In the genomic region with DNA sequence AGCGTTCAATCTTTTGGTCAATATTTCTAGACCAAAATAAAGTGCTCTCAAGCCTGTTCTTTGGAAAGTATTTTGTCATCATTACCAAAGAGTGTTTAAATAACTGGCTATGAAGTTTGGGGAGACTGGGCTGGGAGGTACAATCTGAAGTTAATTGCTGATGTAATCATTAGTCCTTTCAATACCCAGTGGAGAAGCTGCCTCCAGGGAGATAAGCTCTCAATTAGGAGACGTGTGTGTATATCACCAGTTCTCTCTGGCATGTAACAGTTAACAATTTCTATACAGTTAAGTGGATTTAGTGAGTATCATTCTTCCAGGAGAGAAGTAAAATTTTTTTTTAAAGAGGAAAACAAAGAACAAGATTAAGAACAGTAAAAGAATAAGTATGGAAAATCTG, we compare ENCODE assay signal across 13 cellular contexts.
A peak's percentile ranks its signal among the peaks of the same experiment; 100 is the strongest.
DNase-seq lines count a peak whose midpoint lies in the region; ATAC-seq and TF ChIP-seq lines count a peak whose summit lies in the region.
"Had no signal": no experiment of that assay in that cellular context is flagged by ENCODE, and none has a peak within 500 bp of the region (broad histone marks: within the 10 kb centered on the region; RNA-seq: fewer than 3 reads in every experiment).

No MANE protein-coding gene starts in this region.

- H3K9ac ChIP-seq in BLaER1 (no peak overlapping the region), rectal smooth muscle tissue (ENCODE audit: low read length) (peak overlapping the region; percentile 32)

- in situ Hi-C loops in astrocyte of the cerebellum (cut with HindIII; ENCODE audit: low sequenced_read_pairs) = no loop called here

- H3K36me3 ChIP-seq in BLaER1 (no peaks in the 10 kb centered on the region), rectal smooth muscle tissue (ENCODE audit: control insufficient read depth, insufficient read depth, low read length) (no peaks in the 10 kb centered on the region)

- peaks cover 0 to 2% of the 10 kb centered on the region in 2 donors for H3K4me1 Mint-ChIP-seq in effector memory CD8-positive, alpha-beta T cell (ENCODE audit: low read depth in 2 of 2)

- H3K27me3 Mint-ChIP-seq in effector memory CD8-positive, alpha-beta T cell = peaks cover 51 to 82% of the 10 kb centered on the region in 2 donors

- H3K4me2 ChIP-seq in BLaER1 = peak overlapping the region; percentile 58

- ATAC-seq in GM19023 (IDR thresholded peaks at IDR 0.05; ENCODE audit: unreplicated experiment) = no peak
- no peak for ATAC-seq in effector memory CD8-positive, alpha-beta T cell (replicated peaks)
- ATAC-seq: mucosa of descending colon had no signal

- H3K27me3 ChIP-seq in BLaER1 (peaks cover 78% of the 10 kb centered on the region), rectal smooth muscle tissue (ENCODE audit: control insufficient read depth, insufficient read depth, low read length) (no peaks in the 10 kb centered on the region)

- H3K4me1 ChIP-seq in BLaER1 = peaks cover 33% of the 10 kb centered on the region
- H3K4me1 ChIP-seq in rectal smooth muscle tissue (ENCODE audit: control insufficient read depth, insufficient read depth, low read length) = peaks cover 43% of the 10 kb centered on the region

- no peak for TF ChIP-seq CTCF in astrocyte of the cerebellum (IDR thresholded peaks at IDR 0.05; ENCODE audit: low read depth, low read length, missing control alignments)

- DNase-seq in astrocyte of the cerebellum (ENCODE audit: low read depth) (no peak), NCI-H2196 (lab: John Stamatoyannopoulos, UW; ENCODE audit: unreplicated experiment) (no peak), C1 segment of cervical spinal cord (lab: John Stamatoyannopoulos, UW) (no peak)
- DNase-seq in effector memory CD8-positive, alpha-beta T cell = no peak
- DNase-seq: activated CD4-positive, alpha-beta T cell treated with anti-CD3 and anti-CD28 coated beads, Interleukin-2, amount 10 ng/mL, durations not matched to agents 7 days and 5 days; activated naive CD4-positive, alpha-beta T cell treated with anti-CD3 and anti-CD28 coated beads for 36 hours; CD4-positive, alpha-beta memory T cell; mucosa of descending colon had no signal

- H3K4me3 ChIP-seq in BLaER1 (no peak overlapping the region), astrocyte of the cerebellum (ENCODE audit: low read depth, low read length) (peak overlapping the region; percentile 64), iPS-11a (ENCODE audit: low read depth, low read length) (peak overlapping the region; percentile 77), rectal smooth muscle tissue (ENCODE audit: low read length) (peak overlapping the region; percentile 72)

- H3K27ac Mint-ChIP-seq in effector memory CD8-positive, alpha-beta T cell = no peak overlapping the region
- H3K27ac Mint-ChIP-seq: activated CD4-positive, alpha-beta T cell treated with anti-CD3 and anti-CD28 coated beads, Interleukin-2, amount 10 ng/mL, durations not matched to agents 7 days and 5 days; activated naive CD4-positive, alpha-beta T cell treated with anti-CD3 and anti-CD28 coated beads for 36 hours; CD4-positive, alpha-beta memory T cell; IgD-negative memory B cell had no signal

- peaks cover 18% of the 10 kb centered on the region; the same call in 1 of the 2 replicates for H3K9me3 ChIP-seq in BLaER1
- H3K9me3 ChIP-seq: mucosa of descending colon had no signal

- peaks cover 20% of the 10 kb centered on the region; the same call in 1 of the 2 replicates for H4K20me1 ChIP-seq in BLaER1

- H3K9me3 Mint-ChIP-seq in effector memory CD8-positive, alpha-beta T cell = peaks cover 0 to 3% of the 10 kb centered on the region in 2 donors
- H3K9me3 Mint-ChIP-seq: activated CD4-positive, alpha-beta T cell treated with anti-CD3 and anti-CD28 coated beads, Interleukin-2, amount 10 ng/mL, durations not matched to agents 7 days and 5 days; activated naive CD4-positive, alpha-beta T cell treated with anti-CD3 and anti-CD28 coated beads for 36 hours; CD4-positive, alpha-beta memory T cell; IgD-negative memory B cell had no signal

- H3K36me3 Mint-ChIP-seq in effector memory CD8-positive, alpha-beta T cell (ENCODE audit: insufficient read depth) = no peaks in the 10 kb centered on the region
- H3K36me3 Mint-ChIP-seq: CD4-positive, alpha-beta memory T cell; IgD-negative memory B cell had no signal

- no peak overlapping the region for H3K4me3 Mint-ChIP-seq in effector memory CD8-positive, alpha-beta T cell
- H3K4me3 Mint-ChIP-seq: activated CD4-positive, alpha-beta T cell treated with anti-CD3 and anti-CD28 coated beads, Interleukin-2, amount 10 ng/mL, durations not matched to agents 7 days and 5 days; activated naive CD4-positive, alpha-beta T cell treated with anti-CD3 and anti-CD28 coated beads for 36 hours; CD4-positive, alpha-beta memory T cell; IgD-negative memory B cell had no signal

- H3K27ac ChIP-seq in BLaER1 (no peak overlapping the region), rectal smooth muscle tissue (ENCODE audit: low read depth, low read length) (peak overlapping the region; percentile 97)
